In the genomic region with DNA sequence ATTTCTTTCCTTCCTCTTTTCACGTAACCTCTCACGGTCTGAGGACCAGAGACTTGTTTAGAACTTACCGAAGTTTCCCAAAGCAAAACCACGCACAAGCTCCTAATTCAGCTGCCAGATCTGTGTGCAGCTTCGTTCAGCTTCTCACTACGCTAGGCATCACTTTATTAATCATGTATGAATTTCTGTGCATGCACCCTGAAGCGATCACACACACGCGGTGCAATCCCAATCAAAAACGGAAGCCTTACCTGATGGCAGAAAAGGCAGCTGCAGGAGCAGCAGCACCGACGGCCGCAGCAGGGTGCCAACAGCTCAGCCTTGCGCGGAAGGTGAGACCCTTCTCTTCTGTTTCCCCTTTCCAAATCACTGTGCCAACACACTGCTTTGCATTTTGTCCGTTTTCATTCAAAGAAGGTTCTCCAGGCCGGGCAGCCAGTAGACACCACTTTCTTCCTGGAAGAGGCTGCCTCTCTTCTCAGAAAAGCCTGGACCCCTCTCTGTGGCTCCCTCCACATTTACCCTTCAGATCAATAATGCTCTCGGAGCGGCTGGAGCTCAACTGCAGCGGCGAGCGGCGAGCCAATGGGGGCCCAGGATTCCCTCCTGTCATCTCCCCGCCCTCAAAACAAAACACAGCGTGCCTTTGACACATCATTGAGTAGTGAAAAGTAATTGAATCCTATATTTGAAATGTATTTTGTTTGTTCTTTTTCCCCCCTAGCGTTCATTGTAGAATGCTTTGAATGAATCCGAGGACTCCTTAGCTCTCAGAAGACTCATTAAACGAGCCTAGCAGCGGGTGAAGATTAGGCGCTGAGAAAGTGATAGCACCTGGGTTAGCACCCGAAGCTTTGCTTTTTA, we compare ENCODE assay signal across 8 cellular contexts. TPM values are rescaled to one million over a fixed set of nuclear protein-coding genes. Genes with fewer than 3 reads are reported as not detected.
DNase-seq lines count a peak whose midpoint lies in the region; ATAC-seq, FAIRE-seq and TF ChIP-seq lines count a peak whose summit lies in the region.

A gene (minus strand): TSS at position 538 of the 864 bp plus-strand sequence.

- H2AFZ ChIP-seq in keratinocyte (ENCODE audit: control insufficient read depth, low read length), result peak within 1 kb of the TSS; percentile 61

- intact Hi-C loops in heart right ventricle (cut with DNase I), result no loop called here
- intact Hi-C loops in Right ventricle myocardium inferior (cut with DNase I), result no loop called here
- intact Hi-C loops in activated B cell treated with CpG ODN at 0.5 μM for 24 hours (cut with micrococcal nuclease), result no loop called here

- H3K36me3 ChIP-seq in heart right ventricle, result no peaks in the 10 kb centered on the region
- no peaks in the 10 kb centered on the region for H3K36me3 ChIP-seq in keratinocyte (ENCODE audit: control insufficient read depth in 2 of 2, extremely low read depth in 1 of 2, insufficient read depth in 2 of 2, low read length in 2 of 2)
- no peaks in the 10 kb centered on the region for H3K36me3 ChIP-seq in urinary bladder (ENCODE audit: insufficient read depth)

- H4K20me1 ChIP-seq in keratinocyte (ENCODE audit: control insufficient read depth, extremely low read depth, insufficient read depth, low read length), result no peaks in the 10 kb centered on the region

- H3K27ac ChIP-seq in heart right ventricle (no peak within 1 kb of the TSS), keratinocyte (ENCODE audit: control insufficient read depth, insufficient read depth, low read length) (no peak within 1 kb of the TSS), urinary bladder (ENCODE audit: low read depth) (no peak within 1 kb of the TSS)

- peak within 1 kb of the TSS; percentile 80 for H3K4me3 Mint-ChIP-seq in activated B cell treated with CpG ODN at 0.5 μM for 24 hours
- no peak within 1 kb of the TSS for H3K4me3 Mint-ChIP-seq in natural killer cell treated with Interleukin-12 subunit alpha and Interleukin-12 subunit beta and Interleukin-15 and Interleukin-18, amount 100 ng/mL, for 72 hours

- DNase-seq in heart right ventricle, result no peak
- DNase-seq in Right ventricle myocardium inferior (ENCODE audit: missing footprints), result no peak
- DNase-seq in NCI-H1105 treated with DMSO at 0.1 percent for 48 hours (lab: John Stamatoyannopoulos, UW), result peak; percentile 76
- no peak for DNase-seq in activated B cell treated with CpG ODN at 0.5 μM for 24 hours
- no peak for DNase-seq in keratinocyte (ENCODE audit: low read depth, low spot score)
- no peak for DNase-seq in stimulated activated naive CD4-positive, alpha-beta T cell treated with Interleukin-2 at 50 U/mL for 16 hours (lab: John Stamatoyannopoulos, UW)
- no peak for DNase-seq in natural killer cell treated with Interleukin-12 subunit alpha and Interleukin-12 subunit beta and Interleukin-15 and Interleukin-18, amount 100 ng/mL, for 72 hours (ENCODE audit: low spot score)

- CTCF ChIA-PET in activated B cell treated with CpG ODN at 0.5 μM for 24 hours (lab: Charles Lee), result no interaction called here

- H3K4me3 ChIP-seq in heart right ventricle, result peak within 1 kb of the TSS in 9 of 10 donors; percentile 4 to 40 (median 27)
- H3K4me3 ChIP-seq in keratinocyte (ENCODE audit: control insufficient read depth in 2 of 3, extremely low read depth in 1 of 3, insufficient read depth in 2 of 3, low read depth in 1 of 3, low read length in 3 of 3), result peak within 1 kb of the TSS; percentile 9 to 60 (median 32)
- peak within 1 kb of the TSS; percentile 36 for H3K4me3 ChIP-seq in urinary bladder (ENCODE audit: low read depth, low read length)

- peak in 1 of 8 donors; percentile 29 for ATAC-seq in heart right ventricle
- ATAC-seq in Right ventricle myocardium inferior, result no peak
- ATAC-seq in activated B cell treated with CpG ODN at 0.5 μM for 24 hours (ENCODE audit: low read depth), result peak; percentile 61
- no peak for ATAC-seq in natural killer cell treated with Interleukin-12 subunit alpha and Interleukin-12 subunit beta and Interleukin-15 and Interleukin-18, amount 100 ng/mL, for 72 hours

- peaks cover 24% of the 10 kb centered on the region for H3K4me1 Mint-ChIP-seq in activated B cell treated with CpG ODN at 0.5 μM for 24 hours
- no peaks in the 10 kb centered on the region for H3K4me1 Mint-ChIP-seq in natural killer cell treated with Interleukin-12 subunit alpha and Interleukin-12 subunit beta and Interleukin-15 and Interleukin-18, amount 100 ng/mL, for 72 hours (ENCODE audit: low read depth in 2 of 2)

- no peak within 1 kb of the TSS for H3K9ac ChIP-seq in keratinocyte (ENCODE audit: control insufficient read depth, extremely low read depth, insufficient read depth, low read length)

- no peaks in the 10 kb centered on the region for H3K9me1 ChIP-seq in keratinocyte (ENCODE audit: control insufficient read depth, extremely low read depth, insufficient read depth, low read length)

- H3K27me3 Mint-ChIP-seq in activated B cell treated with CpG ODN at 0.5 μM for 24 hours, result no peaks in the 10 kb centered on the region
- no peaks in the 10 kb centered on the region for H3K27me3 Mint-ChIP-seq in natural killer cell treated with Interleukin-12 subunit alpha and Interleukin-12 subunit beta and Interleukin-15 and Interleukin-18, amount 100 ng/mL, for 72 hours

- no peak for FAIRE-seq in keratinocyte (lab: Jason Lieb, UNC)

- peaks cover 0 to 49% (median 8%) of the 10 kb centered on the region in 7 donors for H3K27me3 ChIP-seq in heart right ventricle
- peaks cover 11% of the 10 kb centered on the region for H3K27me3 ChIP-seq in keratinocyte (ENCODE audit: control insufficient read depth, extremely low read depth, insufficient read depth, low read length)

- POLR2A ChIA-PET in activated B cell treated with CpG ODN at 0.5 μM for 24 hours (lab: Charles Lee), result no interaction called here

- H3K79me2 ChIP-seq in keratinocyte (ENCODE audit: control insufficient read depth, insufficient read depth, low read length), result no peaks in the 10 kb centered on the region

- H3K36me3 Mint-ChIP-seq in activated B cell treated with CpG ODN at 0.5 μM for 24 hours (ENCODE audit: low read depth), result no peaks in the 10 kb centered on the region
- H3K36me3 Mint-ChIP-seq in natural killer cell treated with Interleukin-12 subunit alpha and Interleukin-12 subunit beta and Interleukin-15 and Interleukin-18, amount 100 ng/mL, for 72 hours, result no peaks in the 10 kb centered on the region

- peaks cover 0 to 9% (median 0%) of the 10 kb centered on the region in 9 donors for H3K4me1 ChIP-seq in heart right ventricle
- H3K4me1 ChIP-seq in keratinocyte (ENCODE audit: control insufficient read depth, extremely low read depth, insufficient read depth, low read length), result peaks cover 3% of the 10 kb centered on the region
- no peaks in the 10 kb centered on the region for H3K4me1 ChIP-seq in urinary bladder (ENCODE audit: insufficient read depth)

- dilution Hi-C loops in keratinocyte (cut with MboI; ENCODE audit: extremely low pct_ligation_motif_present, low sequenced_read_pairs), result no loop called here

- peaks cover 2% of the 10 kb centered on the region for H3K9me3 Mint-ChIP-seq in activated B cell treated with CpG ODN at 0.5 μM for 24 hours
- H3K9me3 Mint-ChIP-seq in natural killer cell treated with Interleukin-12 subunit alpha and Interleukin-12 subunit beta and Interleukin-15 and Interleukin-18, amount 100 ng/mL, for 72 hours, result peaks cover 9% of the 10 kb centered on the region

- 2% methylated on average over 31 of the region's 31 CpGs for WGBS in heart right ventricle, 2 donors
- 4% methylated on average over 31 of the region's 31 CpGs for WGBS in urinary bladder

- peak within 1 kb of the TSS; percentile 79 for H3K4me2 ChIP-seq in keratinocyte (ENCODE audit: control insufficient read depth, extremely low read depth, insufficient read depth, low read depth, low read length)

- TF ChIP-seq CTCF in heart right ventricle (IDR thresholded peaks at IDR 0.05) (no peak), activated B cell treated with CpG ODN at 0.5 μM for 24 hours (IDR thresholded peaks at IDR 0.05) (no peak), keratinocyte (optimal IDR thresholded peaks at IDR 0.05 in 1 of 3, IDR thresholded peaks at IDR 0.05 in 1 of 3, conservative IDR thresholded peaks at IDR 0.05 in 1 of 3; ENCODE audit: extremely low read depth in 1 of 3, insufficient read depth in 2 of 3, low read length in 3 of 3) (no peak)

- H3K9me3 ChIP-seq in heart right ventricle, result no peaks in the 10 kb centered on the region
- H3K9me3 ChIP-seq in keratinocyte (ENCODE audit: control insufficient read depth, low read depth, low read length), result no peaks in the 10 kb centered on the region

- H3K27ac Mint-ChIP-seq in activated B cell treated with CpG ODN at 0.5 μM for 24 hours, result peak within 1 kb of the TSS; percentile 41
- no peak within 1 kb of the TSS for H3K27ac Mint-ChIP-seq in natural killer cell treated with Interleukin-12 subunit alpha and Interleukin-12 subunit beta and Interleukin-15 and Interleukin-18, amount 100 ng/mL, for 72 hours

RNA-seq across cellular contexts. Expression of the gene that starts here (rescaled TPM):
- total RNA-seq in heart right ventricle (not detected), Right ventricle myocardium inferior (not detected), activated B cell treated with CpG ODN at 0.5 μM for 24 hours (not detected in 2 replicates), urinary bladder (3.5 TPM)
- polyA plus RNA-seq in heart right ventricle (not detected), keratinocyte (not detected in 3 replicates), urinary bladder (0.05 TPM)
- not detected for polyA plus RNA-seq in keratinocyte (2011; ENCODE audit: low read depth)
- polyA plus RNA-seq in keratinocyte (2011; cell fraction: cytosol; rRNA removed), result not detected in 2 replicates
- polyA plus RNA-seq in keratinocyte (2011; cell fraction: nucleus; rRNA removed), result not detected in 2 replicates
- not detected in 2 replicates for polyA plus RNA-seq in keratinocyte (2012; ENCODE audit: low replicate concordance)
- polyA minus RNA-seq in keratinocyte, result not detected in 3 replicates
- not detected for polyA minus RNA-seq in keratinocyte (2011; cell fraction: cytosol; rRNA and poly(A)+ RNA removed)
- not detected in 2 replicates for polyA minus RNA-seq in keratinocyte (2011; cell fraction: nucleus; rRNA and poly(A)+ RNA removed)
- total RNA-seq in natural killer cell treated with Interleukin-12 subunit alpha and Interleukin-12 subunit beta and Interleukin-15 and Interleukin-18, amount 100 ng/mL, for 72 hours, result not detected

Comparison
In these comparisons a context has a peak if more than half of its experiments do, and no peak if none do; other contexts are left out.
1. Peak in ATAC-seq in activated B cell treated with CpG ODN at 0.5 μM for 24 hours; RNA of the gene not detected or under 1 TPM.